ENCODE assay signal across 1 cellular context in the genomic region with DNA sequence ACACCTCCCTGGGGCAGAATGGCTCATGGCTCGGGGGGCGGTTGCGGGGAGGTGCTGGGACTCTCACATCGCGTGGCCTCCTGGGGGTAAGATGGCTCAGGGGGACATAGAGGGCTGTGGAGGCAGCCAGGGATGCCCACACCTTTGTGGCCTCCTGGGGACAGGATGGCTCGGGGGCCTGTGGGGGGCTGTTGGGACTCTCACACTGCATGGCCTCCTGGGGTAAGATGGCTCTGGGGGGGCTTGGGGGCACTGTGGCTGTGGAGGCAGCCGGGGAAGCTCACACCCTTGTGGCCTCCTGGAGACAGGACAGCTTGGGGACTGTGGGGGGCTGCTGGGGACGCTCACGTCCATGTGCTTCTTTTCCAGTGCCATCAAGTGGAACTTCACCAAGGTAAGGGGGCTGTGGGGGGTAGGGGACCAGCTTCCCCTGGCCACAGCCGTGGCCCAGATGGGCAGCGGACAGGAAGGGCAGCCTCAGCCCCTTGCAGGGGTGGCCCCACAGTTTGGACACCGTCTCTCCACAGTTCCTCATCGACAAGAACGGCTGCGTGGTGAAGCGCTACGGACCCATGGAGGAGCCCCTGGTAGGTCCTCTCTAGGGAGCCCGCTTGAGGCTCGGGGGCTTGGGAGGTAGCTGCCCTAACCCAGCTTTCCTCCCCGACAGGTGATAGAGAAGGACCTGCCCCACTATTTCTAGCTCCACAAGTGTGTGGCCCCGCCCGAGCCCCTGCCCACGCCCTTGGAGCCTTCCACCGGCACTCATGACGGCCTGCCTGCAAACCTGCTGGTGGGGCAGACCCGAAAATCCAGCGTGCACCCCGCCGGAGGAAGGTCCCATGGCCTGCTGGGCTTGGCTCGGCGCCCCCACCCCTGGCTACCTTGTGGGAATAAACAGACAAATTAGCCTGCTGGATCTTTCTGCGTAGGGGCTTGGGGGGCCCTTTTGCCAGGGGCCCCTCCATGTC.
TF ChIP-seq lines count a peak whose summit lies in the region.

No MANE protein-coding gene starts in this region.

TF ChIP-seq in HepG2, 621 proteins besides CTCF, POLR2A, EP300 and RAD21:
- TF ChIP-seq, protein P1, sequence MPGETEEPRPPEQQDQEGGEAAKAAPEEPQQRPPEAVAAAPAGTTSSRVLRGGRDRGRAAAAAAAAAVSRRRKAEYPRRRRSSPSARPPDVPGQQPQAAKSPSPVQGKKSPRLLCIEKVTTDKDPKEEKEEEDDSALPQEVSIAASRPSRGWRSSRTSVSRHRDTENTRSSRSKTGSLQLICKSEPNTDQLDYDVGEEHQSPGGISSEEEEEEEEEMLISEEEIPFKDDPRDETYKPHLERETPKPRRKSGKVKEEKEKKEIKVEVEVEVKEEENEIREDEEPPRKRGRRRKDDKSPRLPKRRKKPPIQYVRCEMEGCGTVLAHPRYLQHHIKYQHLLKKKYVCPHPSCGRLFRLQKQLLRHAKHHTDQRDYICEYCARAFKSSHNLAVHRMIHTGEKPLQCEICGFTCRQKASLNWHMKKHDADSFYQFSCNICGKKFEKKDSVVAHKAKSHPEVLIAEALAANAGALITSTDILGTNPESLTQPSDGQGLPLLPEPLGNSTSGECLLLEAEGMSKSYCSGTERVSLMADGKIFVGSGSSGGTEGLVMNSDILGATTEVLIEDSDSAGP (CRISPR knock-in tag; IDR thresholded peaks at IDR 0.05; ENCODE audit: borderline replicate concordance), result no peak; the same call in 1 of the 2 replicates
- TF ChIP-seq ATF7-NPFF (CRISPR knock-in tag; IDR thresholded peaks at IDR 0.05; ENCODE audit: low read depth) (no peak; the same call in 1 of the 2 replicates), RBFOX2 (IDR thresholded peaks at IDR 0.05; ENCODE audit: low read depth, low read length) (peak; percentile 18), AKAP8 (CRISPR knock-in tag; IDR thresholded peaks at IDR 0.05) (peak; percentile 12; the same call in 1 of the 2 replicates), TMF1 (CRISPR knock-in tag; IDR thresholded peaks at IDR 0.05; ENCODE audit: low read depth) (0 out of 2 replicates have a peak, but pooled peaks have one; percentile 27), HNF4G (IDR thresholded peaks at IDR 0.05; ENCODE audit: borderline replicate concordance, low read depth, low read length) (no peak), HNF4G (CRISPR knock-in tag; IDR thresholded peaks at IDR 0.05; ENCODE audit: borderline replicate concordance, low read depth) (no peak), HNRNPLL (IDR thresholded peaks at IDR 0.05; ENCODE audit: low read depth, low read length, poor library complexity, severe bottlenecking) (peak; percentile 2), POLR2G (IDR thresholded peaks at IDR 0.05; ENCODE audit: low read depth, low read length) (0 out of 2 replicates have a peak, but pooled peaks have one; percentile 28), ZNF329 (CRISPR knock-in tag; IDR thresholded peaks at IDR 0.05; ENCODE audit: low read depth) (no peak), AGO2 (optimal IDR thresholded peaks at IDR 0.05; ENCODE audit: low read depth, low read length) (peak; percentile 41)
- TF ChIP-seq, protein P2, sequence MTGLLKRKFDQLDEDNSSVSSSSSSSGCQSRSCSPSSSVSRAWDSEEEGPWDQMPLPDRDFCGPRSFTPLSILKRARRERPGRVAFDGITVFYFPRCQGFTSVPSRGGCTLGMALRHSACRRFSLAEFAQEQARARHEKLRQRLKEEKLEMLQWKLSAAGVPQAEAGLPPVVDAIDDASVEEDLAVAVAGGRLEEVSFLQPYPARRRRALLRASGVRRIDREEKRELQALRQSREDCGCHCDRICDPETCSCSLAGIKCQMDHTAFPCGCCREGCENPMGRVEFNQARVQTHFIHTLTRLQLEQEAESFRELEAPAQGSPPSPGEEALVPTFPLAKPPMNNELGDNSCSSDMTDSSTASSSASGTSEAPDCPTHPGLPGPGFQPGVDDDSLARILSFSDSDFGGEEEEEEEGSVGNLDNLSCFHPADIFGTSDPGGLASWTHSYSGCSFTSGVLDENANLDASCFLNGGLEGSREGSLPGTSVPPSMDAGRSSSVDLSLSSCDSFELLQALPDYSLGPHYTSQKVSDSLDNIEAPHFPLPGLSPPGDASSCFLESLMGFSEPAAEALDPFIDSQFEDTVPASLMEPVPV (CRISPR knock-in tag; IDR thresholded peaks at IDR 0.05), result peak; percentile 34; the same call in 1 of the 2 replicates
- TF ChIP-seq, protein P3, sequence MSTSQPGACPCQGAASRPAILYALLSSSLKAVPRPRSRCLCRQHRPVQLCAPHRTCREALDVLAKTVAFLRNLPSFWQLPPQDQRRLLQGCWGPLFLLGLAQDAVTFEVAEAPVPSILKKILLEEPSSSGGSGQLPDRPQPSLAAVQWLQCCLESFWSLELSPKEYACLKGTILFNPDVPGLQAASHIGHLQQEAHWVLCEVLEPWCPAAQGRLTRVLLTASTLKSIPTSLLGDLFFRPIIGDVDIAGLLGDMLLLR (CRISPR knock-in tag; IDR thresholded peaks at IDR 0.05), result 0 out of 2 replicates have a peak, but pooled peaks have one; percentile 20
- TF ChIP-seq, protein P4, sequence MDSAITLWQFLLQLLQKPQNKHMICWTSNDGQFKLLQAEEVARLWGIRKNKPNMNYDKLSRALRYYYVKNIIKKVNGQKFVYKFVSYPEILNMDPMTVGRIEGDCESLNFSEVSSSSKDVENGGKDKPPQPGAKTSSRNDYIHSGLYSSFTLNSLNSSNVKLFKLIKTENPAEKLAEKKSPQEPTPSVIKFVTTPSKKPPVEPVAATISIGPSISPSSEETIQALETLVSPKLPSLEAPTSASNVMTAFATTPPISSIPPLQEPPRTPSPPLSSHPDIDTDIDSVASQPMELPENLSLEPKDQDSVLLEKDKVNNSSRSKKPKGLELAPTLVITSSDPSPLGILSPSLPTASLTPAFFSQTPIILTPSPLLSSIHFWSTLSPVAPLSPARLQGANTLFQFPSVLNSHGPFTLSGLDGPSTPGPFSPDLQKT (CRISPR knock-in tag; IDR thresholded peaks at IDR 0.05; ENCODE audit: borderline replicate concordance), result no peak
- TF ChIP-seq, protein P5, sequence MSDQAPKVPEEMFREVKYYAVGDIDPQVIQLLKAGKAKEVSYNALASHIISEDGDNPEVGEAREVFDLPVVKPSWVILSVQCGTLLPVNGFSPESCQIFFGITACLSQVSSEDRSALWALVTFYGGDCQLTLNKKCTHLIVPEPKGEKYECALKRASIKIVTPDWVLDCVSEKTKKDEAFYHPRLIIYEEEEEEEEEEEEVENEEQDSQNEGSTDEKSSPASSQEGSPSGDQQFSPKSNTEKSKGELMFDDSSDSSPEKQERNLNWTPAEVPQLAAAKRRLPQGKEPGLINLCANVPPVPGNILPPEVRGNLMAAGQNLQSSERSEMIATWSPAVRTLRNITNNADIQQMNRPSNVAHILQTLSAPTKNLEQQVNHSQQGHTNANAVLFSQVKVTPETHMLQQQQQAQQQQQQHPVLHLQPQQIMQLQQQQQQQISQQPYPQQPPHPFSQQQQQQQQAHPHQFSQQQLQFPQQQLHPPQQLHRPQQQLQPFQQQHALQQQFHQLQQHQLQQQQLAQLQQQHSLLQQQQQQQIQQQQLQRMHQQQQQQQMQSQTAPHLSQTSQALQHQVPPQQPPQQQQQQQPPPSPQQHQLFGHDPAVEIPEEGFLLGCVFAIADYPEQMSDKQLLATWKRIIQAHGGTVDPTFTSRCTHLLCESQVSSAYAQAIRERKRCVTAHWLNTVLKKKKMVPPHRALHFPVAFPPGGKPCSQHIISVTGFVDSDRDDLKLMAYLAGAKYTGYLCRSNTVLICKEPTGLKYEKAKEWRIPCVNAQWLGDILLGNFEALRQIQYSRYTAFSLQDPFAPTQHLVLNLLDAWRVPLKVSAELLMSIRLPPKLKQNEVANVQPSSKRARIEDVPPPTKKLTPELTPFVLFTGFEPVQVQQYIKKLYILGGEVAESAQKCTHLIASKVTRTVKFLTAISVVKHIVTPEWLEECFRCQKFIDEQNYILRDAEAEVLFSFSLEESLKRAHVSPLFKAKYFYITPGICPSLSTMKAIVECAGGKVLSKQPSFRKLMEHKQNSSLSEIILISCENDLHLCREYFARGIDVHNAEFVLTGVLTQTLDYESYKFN (CRISPR knock-in tag; conservative IDR thresholded peaks at IDR 0.05), result no peak
- TF ChIP-seq, protein P6, sequence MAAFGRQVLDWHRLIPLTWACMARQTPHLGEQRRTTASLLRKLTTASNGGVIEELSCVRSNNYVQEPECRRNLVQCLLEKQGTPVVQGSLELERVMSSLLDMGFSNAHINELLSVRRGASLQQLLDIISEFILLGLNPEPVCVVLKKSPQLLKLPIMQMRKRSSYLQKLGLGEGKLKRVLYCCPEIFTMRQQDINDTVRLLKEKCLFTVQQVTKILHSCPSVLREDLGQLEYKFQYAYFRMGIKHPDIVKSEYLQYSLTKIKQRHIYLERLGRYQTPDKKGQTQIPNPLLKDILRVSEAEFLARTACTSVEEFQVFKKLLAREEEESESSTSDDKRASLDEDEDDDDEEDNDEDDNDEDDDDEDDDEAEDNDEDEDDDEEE (CRISPR knock-in tag; IDR thresholded peaks at IDR 0.05), result no peak
